In genomic region chr3:13937131-13937530, GRCh38 we compare ENCODE assay signal across 29 cellular contexts. TPM values are rescaled to one million over a fixed set of nuclear protein-coding genes. Genes with fewer than 3 reads are reported as not detected.
"Had no signal": no experiment of that assay in that cellular context is flagged by ENCODE, and none has a peak within 500 bp of the region (broad histone marks: within the 10 kb centered on the region; RNA-seq: fewer than 3 reads in every experiment).

No MANE protein-coding gene starts in this region.

- DNase-seq: stimulated activated CD4-positive, alpha-beta T cell treated with anti-CD3 and anti-CD28 coated beads, Interleukin-2, amount 100 ng/mL, for 24 hours; stimulated activated CD4-positive, alpha-beta T cell treated with anti-CD3 and anti-CD28 coated beads, Interleukin-2, amount 100 ng/mL, for 48 hours; stimulated activated CD4-positive, alpha-beta T cell treated with anti-CD3 and anti-CD28 coated beads, Interleukin-4, amount 100 ng/mL, for 1 hour; stimulated activated CD4-positive, alpha-beta T cell treated with anti-CD3 and anti-CD28 coated beads, Interleukin-4, amount 100 ng/mL, for 24 hours; stimulated activated CD4-positive, alpha-beta T cell treated with anti-CD3 and anti-CD28 coated beads, Interleukin-4, amount 100 ng/mL, for 4 hours; stimulated activated CD8-positive, alpha-beta memory T cell treated with anti-CD3 and anti-CD28 coated beads, Interleukin-4, amount 100 ng/mL, for 48 hours; stimulated activated naive B cell treated with anti-CD40 and anti-IgM and Interleukin-4, amounts not matched to agents 10 μg/mL and 1 μg/mL and 100 μg/mL, for 72 hours; stimulated activated naive CD4-positive, alpha-beta T cell; stimulated activated naive CD4-positive, alpha-beta T cell treated with Interleukin-2 at 50 U/mL for 16 hours; stimulated activated naive CD8-positive, alpha-beta T cell treated with anti-CD3 and anti-CD28 coated beads, Interleukin-15, amount 100 ng/mL, for 72 hours; stimulated activated naive CD8-positive, alpha-beta T cell treated with anti-CD3 and anti-CD28 coated beads, Interleukin-15, Interleukin-2, amounts not matched to agents 100 U/mL and 50 U/mL, for 24 hours; stomach; substantia nigra; testis; thyroid gland; tibial artery; transverse colon; upper lobe of left lung; upper lobe of right lung; uterus had no signal

- H3K9me3 Mint-ChIP-seq: stimulated activated effector memory CD8-positive, alpha-beta T cell treated with anti-CD3 and anti-CD28 coated beads, Interleukin-12 subunit alpha, Interleukin-12 subunit beta, amount 100 ng/mL, for 72 hours; stimulated activated naive CD8-positive, alpha-beta T cell treated with anti-CD3 and anti-CD28 coated beads, Interleukin-15, Interleukin-2, amounts not matched to agents 100 ng/mL and 50 ng/mL, for 24 hours; type B pancreatic cell had no signal

- H3K4me3 Mint-ChIP-seq: stimulated activated effector memory CD8-positive, alpha-beta T cell treated with anti-CD3 and anti-CD28 coated beads, Interleukin-12 subunit alpha, Interleukin-12 subunit beta, amount 100 ng/mL, for 72 hours; stimulated activated naive B cell treated with anti-CD40 and anti-IgM and Interleukin-4, amounts not matched to agents 10 μg/mL and 1 μg/mL and 100 μg/mL, for 72 hours; stimulated activated naive CD8-positive, alpha-beta T cell treated with anti-CD3 and anti-CD28 coated beads, Interleukin-15, amount 100 ng/mL, for 72 hours; stimulated activated naive CD8-positive, alpha-beta T cell treated with anti-CD3 and anti-CD28 coated beads, Interleukin-15, Interleukin-2, amounts not matched to agents 100 ng/mL and 50 ng/mL, for 24 hours; type B pancreatic cell had no signal

- H3K9me3 ChIP-seq: suprapubic skin, testis, thoracic aorta, thyroid gland, transverse colon, upper lobe of right lung, uterus, vagina had no signal

- H3K36me3 ChIP-seq: stomach, suprapubic skin, thoracic aorta, thyroid gland, tibial artery, tibial nerve, transverse colon, upper lobe of left lung, upper lobe of right lung, uterus, vagina had no signal

- H3K36me3 Mint-ChIP-seq: type B pancreatic cell had no signal

- H3K27ac Mint-ChIP-seq: stimulated activated effector memory CD8-positive, alpha-beta T cell treated with anti-CD3 and anti-CD28 coated beads, Interleukin-12 subunit alpha, Interleukin-12 subunit beta, amount 100 ng/mL, for 72 hours; stimulated activated naive B cell treated with anti-CD40 and anti-IgM and Interleukin-4, amounts not matched to agents 10 μg/mL and 1 μg/mL and 100 μg/mL, for 72 hours; stimulated activated naive CD8-positive, alpha-beta T cell treated with anti-CD3 and anti-CD28 coated beads, Interleukin-15, amount 100 ng/mL, for 72 hours; stimulated activated naive CD8-positive, alpha-beta T cell treated with anti-CD3 and anti-CD28 coated beads, Interleukin-15, Interleukin-2, amounts not matched to agents 100 ng/mL and 50 ng/mL, for 24 hours; type B pancreatic cell had no signal

- H3K27me3 ChIP-seq: testis, thyroid gland, tibial nerve, upper lobe of left lung, uterus, vagina had no signal

- ATAC-seq: stimulated activated effector memory CD8-positive, alpha-beta T cell treated with anti-CD3 and anti-CD28 coated beads, Interleukin-12 subunit alpha, Interleukin-12 subunit beta, amount 100 ng/mL, for 72 hours; stimulated activated naive B cell treated with anti-CD40 and anti-IgM and Interleukin-4, amounts not matched to agents 10 μg/mL and 1 μg/mL and 100 μg/mL, for 72 hours; stimulated activated naive CD8-positive, alpha-beta T cell treated with anti-CD3 and anti-CD28 coated beads, Interleukin-15, amount 100 ng/mL, for 72 hours; stimulated activated naive CD8-positive, alpha-beta T cell treated with anti-CD3 and anti-CD28 coated beads, Interleukin-15, Interleukin-2, amounts not matched to agents 100 U/mL and 50 U/mL, for 24 hours; upper lobe of right lung had no signal

- H3K4me3 ChIP-seq: stomach, suprapubic skin, testis, thoracic aorta, thyroid gland, tibial artery, tibial nerve, transverse colon, upper lobe of left lung, upper lobe of right lung, uterus, vagina had no signal

- H3K27ac ChIP-seq: stomach, suprapubic skin, testis, thoracic aorta, thyroid gland, tibial artery, tibial nerve, transverse colon, upper lobe of left lung, upper lobe of right lung, uterus, vagina had no signal

- H3K4me1 ChIP-seq: testis, thyroid gland, tibial artery, transverse colon, upper lobe of right lung, vagina had no signal

- FAIRE-seq: urothelium cell line had no signal

RNA-seq across cellular contexts. Expression of gene WNT7A, which starts 57.3 kb away (rescaled TPM):
- total RNA-seq: stomach, thoracic aorta, thyroid gland, transverse colon, urinary bladder, vagina had no signal
